7 cellular contexts compared by ENCODE assay signal in genomic region chr9:88746029-88746743, GRCh38.
DNase-seq lines count a peak whose midpoint lies in the region; ATAC-seq and TF ChIP-seq lines count a peak whose summit lies in the region.

No MANE protein-coding gene starts in this region.

- H3K9me3 Mint-ChIP-seq in endodermal cell = peaks cover 5% of the 10 kb centered on the region
- H3K9me3 Mint-ChIP-seq in mesothelial cell of epicardium = peaks cover 3% of the 10 kb centered on the region

- no peaks in the 10 kb centered on the region for H3K27me3 Mint-ChIP-seq in endodermal cell (ENCODE audit: insufficient read depth)
- no peaks in the 10 kb centered on the region for H3K27me3 Mint-ChIP-seq in mesothelial cell of epicardium (ENCODE audit: low read depth)

- no peak overlapping the region for H3K9ac ChIP-seq in endodermal cell (ENCODE audit: extremely low read depth, low read length, poor library complexity, severe bottlenecking)

- H3K4me3 Mint-ChIP-seq in endodermal cell = no peak overlapping the region
- no peak overlapping the region for H3K4me3 Mint-ChIP-seq in mesothelial cell of epicardium

- H3K36me3 Mint-ChIP-seq in endodermal cell (ENCODE audit: low read depth) = no peaks in the 10 kb centered on the region
- no peaks in the 10 kb centered on the region for H3K36me3 Mint-ChIP-seq in mesothelial cell of epicardium

- peak overlapping the region; percentile 93 for H3K27ac Mint-ChIP-seq in endodermal cell
- H3K27ac Mint-ChIP-seq in mesothelial cell of epicardium = peak overlapping the region; percentile 91

- H3K27ac ChIP-seq in endodermal cell (ENCODE audit: low read depth, low read length) = no peak overlapping the region
- H3K27ac ChIP-seq in uterus = peak overlapping the region; percentile 50 to 62

- intact Hi-C loops in uterus (cut with DNase I; ENCODE audit: low total_unique reads) = loop anchor here (5.0 kb wide), 1 partner anchor 251 kb away; no protein-coding TSS in a partner anchor

- ATAC-seq in HG03378 (IDR thresholded peaks at IDR 0.05; ENCODE audit: unreplicated experiment) (no peak), HG02678 (IDR thresholded peaks at IDR 0.05; ENCODE audit: unreplicated experiment) (no peak)

- WGBS in endodermal cell (ENCODE audit: insufficient coverage in 1 of 2, insufficient read length in 1 of 2), 2 experiments = 55 to 62% methylated on average over 5 to 6 of the region's 6 CpGs

- H3K4me3 ChIP-seq in endodermal cell (ENCODE audit: low read length) (no peak overlapping the region), uterus (no peak overlapping the region)

- peaks cover 31% of the 10 kb centered on the region for H3K4me1 Mint-ChIP-seq in endodermal cell
- H3K4me1 Mint-ChIP-seq in mesothelial cell of epicardium = peaks cover 43% of the 10 kb centered on the region

- H3K27me3 ChIP-seq in endodermal cell (ENCODE audit: control insufficient read depth, insufficient read depth, low read length, poor library complexity, severe bottlenecking) = no peaks in the 10 kb centered on the region
- no peaks in the 10 kb centered on the region for H3K27me3 ChIP-seq in uterus

- H3K9me3 ChIP-seq in endodermal cell (ENCODE audit: control insufficient read depth, low read length) = peaks cover 7% of the 10 kb centered on the region
- no peaks in the 10 kb centered on the region for H3K9me3 ChIP-seq in uterus

- H3K36me3 ChIP-seq in endodermal cell (ENCODE audit: control insufficient read depth, insufficient read depth, low read length) (no peaks in the 10 kb centered on the region), uterus (no peaks in the 10 kb centered on the region)

- DNase-seq in LHCN-M2 (ENCODE audit: low read depth) = peak; percentile 76
- no peak for DNase-seq in endodermal cell
- no peak for DNase-seq in mesothelial cell of epicardium (ENCODE audit: low spot score in 2 of 2, unreplicated experiment in 2 of 2)
- DNase-seq in uterus = peak; percentile 66 to 70
- no peak for DNase-seq in COLO829 (ENCODE audit: low spot score)

- no peak for TF ChIP-seq POLR2A in uterus (IDR thresholded peaks at IDR 0.05)

- H3K4me1 ChIP-seq in endodermal cell (ENCODE audit: control insufficient read depth, insufficient read depth, low read length) (peaks cover 3% of the 10 kb centered on the region), uterus (peaks cover 4 to 8% of the 10 kb centered on the region in 2 donors)

- no peak for TF ChIP-seq CTCF in endodermal cell (conservative IDR thresholded peaks at IDR 0.05)
- no peak for TF ChIP-seq CTCF in mesothelial cell of epicardium (IDR thresholded peaks at IDR 0.05; ENCODE audit: unreplicated experiment)
- TF ChIP-seq CTCF in uterus (IDR thresholded peaks at IDR 0.05) = no peak

Comparison
In these comparisons a context has a peak if more than half of its experiments do, and no peak if none do; other contexts are left out.
1. DNase-seq: peak in LHCN-M2 (single experiment) and uterus (2 of 2); none in endodermal cell (single experiment), mesothelial cell of epicardium (0 of 2) and COLO829 (single experiment).